Comparison of ENCODE assay signal across 8 cellular contexts in the genomic region with DNA sequence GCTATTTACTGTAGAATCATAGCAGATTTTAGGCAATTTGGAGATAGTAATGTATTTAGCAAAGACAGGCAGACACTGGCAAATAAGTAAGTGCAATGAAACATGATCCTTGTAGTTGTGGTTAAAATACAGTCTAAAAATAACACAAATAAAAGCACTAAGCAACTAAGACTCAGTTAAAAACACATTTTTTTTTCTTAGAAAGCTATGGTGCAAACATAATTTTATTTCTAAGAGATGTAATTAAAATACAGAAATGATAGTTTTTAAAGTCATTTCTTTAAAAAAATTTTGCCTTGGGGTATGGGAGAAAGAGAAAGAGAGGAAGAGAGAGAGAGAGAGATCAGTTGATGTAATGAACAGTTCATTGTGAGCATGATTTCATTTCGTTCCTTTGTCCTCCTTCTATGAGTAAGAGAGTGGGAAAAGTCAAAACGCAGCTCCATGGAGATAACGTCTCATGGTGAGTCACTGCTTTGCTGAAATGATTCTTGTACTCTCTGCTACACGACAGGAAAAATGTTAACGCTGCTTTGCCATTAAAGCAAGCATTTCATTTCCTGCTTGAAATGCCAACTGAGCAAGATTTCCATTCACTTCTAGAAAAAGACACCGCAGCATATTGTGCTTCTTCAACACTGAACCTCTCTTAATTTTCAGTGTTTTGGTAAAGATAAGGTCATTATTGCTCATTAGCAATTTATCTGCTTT.
DNase-seq lines count a peak whose midpoint lies in the region; ATAC-seq, FAIRE-seq and TF ChIP-seq lines count a peak whose summit lies in the region.

No MANE protein-coding gene starts in this region.

- FAIRE-seq in K562 (lab: Jason Lieb, UNC) (peak; percentile 23), keratinocyte (lab: Jason Lieb, UNC) (peak; percentile 99)

- CTCF ChIA-PET in K562 (lab: Yijun Ruan, JAX; ENCODE audit: low intra/inter-chr PET ratio) = no interaction called here

- WGBS in K562 (ENCODE audit: insufficient coverage, low coverage, missing lambda C conversion rate) = 0% methylated on average over 6 of the region's 6 CpGs
- 2 to 5% (median 3%) methylated on average over 6 of the region's 6 CpGs for WGBS in spleen, 5 donors
- WGBS in thyroid gland, 2 donors = 15 to 28% methylated on average over 6 of the region's 6 CpGs

- POLR2A ChIA-PET in K562 (lab: Yijun Ruan, JAX) = no interaction called here

- H3K27ac ChIP-seq in K562 (ENCODE audit: extremely low read depth, low read depth, low read length) (peak overlapping the region; percentile 12; the same call in 1 of the 3 replicates), keratinocyte (ENCODE audit: control insufficient read depth, insufficient read depth, low read length) (peak overlapping the region; percentile 87), spleen (peak overlapping the region in 6 of 8 donors; percentile 1 to 70 (median 44)), thyroid gland (no peak overlapping the region)

- H3K36me3 ChIP-seq in K562 (ENCODE audit: control insufficient read depth, insufficient read depth, low read length) (no peaks in the 10 kb centered on the region), keratinocyte (ENCODE audit: control insufficient read depth in 2 of 2, extremely low read depth in 1 of 2, insufficient read depth in 2 of 2, low read length in 2 of 2) (no peaks in the 10 kb centered on the region), spleen (peaks cover 0 to 59% (median 19%) of the 10 kb centered on the region in 6 donors), thyroid gland (no peaks in the 10 kb centered on the region)

- H3K79me2 ChIP-seq in K562 (ENCODE audit: control insufficient read depth, insufficient read depth, low read length) = no peaks in the 10 kb centered on the region
- H3K79me2 ChIP-seq in keratinocyte (ENCODE audit: control insufficient read depth, insufficient read depth, low read length) = no peaks in the 10 kb centered on the region

- TF ChIP-seq EP300 in K562 (IDR thresholded peaks at IDR 0.05; ENCODE audit: low read length) = no peak

- no peak for TF ChIP-seq RAD21 in K562 (CRISPR knock-in tag; conservative IDR thresholded peaks at IDR 0.05 in 1 of 2, IDR thresholded peaks at IDR 0.05 in 1 of 2)

- H3K9me1 ChIP-seq in K562 (ENCODE audit: control insufficient read depth, insufficient read depth, low read length) (no peaks in the 10 kb centered on the region), keratinocyte (ENCODE audit: control insufficient read depth, extremely low read depth, insufficient read depth, low read length) (no peaks in the 10 kb centered on the region)

- H3K9me3 ChIP-seq in K562 (replicated peaks; ENCODE audit: control insufficient read depth, insufficient read depth, low read depth, low read length) = no peaks in the 10 kb centered on the region
- H3K9me3 ChIP-seq in keratinocyte (ENCODE audit: control insufficient read depth, low read depth, low read length) = no peaks in the 10 kb centered on the region
- H3K9me3 ChIP-seq in spleen = no peaks in the 10 kb centered on the region
- no peaks in the 10 kb centered on the region for H3K9me3 ChIP-seq in thyroid gland

- H3K4me2 ChIP-seq in K562 (ENCODE audit: insufficient read depth, low read length) = no peak overlapping the region
- peak overlapping the region; percentile 77 for H3K4me2 ChIP-seq in keratinocyte (ENCODE audit: control insufficient read depth, extremely low read depth, insufficient read depth, low read depth, low read length)

- no peaks in the 10 kb centered on the region for H3K27me3 ChIP-seq in K562 (ENCODE audit: control insufficient read depth in 2 of 2, insufficient read depth in 2 of 2, low read length in 2 of 2)
- H3K27me3 ChIP-seq in keratinocyte (ENCODE audit: control insufficient read depth, extremely low read depth, insufficient read depth, low read length) = no peaks in the 10 kb centered on the region
- no peaks in the 10 kb centered on the region for H3K27me3 ChIP-seq in spleen (replicated peaks in 1 of 7)
- no peaks in the 10 kb centered on the region for H3K27me3 ChIP-seq in thyroid gland

- no peaks in the 10 kb centered on the region for H4K20me1 ChIP-seq in K562 (replicated peaks; ENCODE audit: control insufficient read depth, insufficient read depth, low read length)
- no peaks in the 10 kb centered on the region for H4K20me1 ChIP-seq in keratinocyte (ENCODE audit: control insufficient read depth, extremely low read depth, insufficient read depth, low read length)

- TF ChIP-seq CTCF in K562 (IDR thresholded peaks at IDR 0.05 in 2 of 3, conservative IDR thresholded peaks at IDR 0.05 in 1 of 3; ENCODE audit: insufficient read depth in 2 of 3, low read depth in 1 of 3, low read length in 3 of 3) (no peak), keratinocyte (optimal IDR thresholded peaks at IDR 0.05 in 1 of 3, IDR thresholded peaks at IDR 0.05 in 1 of 3, conservative IDR thresholded peaks at IDR 0.05 in 1 of 3; ENCODE audit: extremely low read depth in 1 of 3, insufficient read depth in 2 of 3, low read length in 3 of 3) (no peak), spleen (IDR thresholded peaks at IDR 0.05 in 8 of 11, conservative IDR thresholded peaks at IDR 0.05 in 3 of 11) (no peak), thyroid gland (IDR thresholded peaks at IDR 0.05) (no peak)

- DNase-seq in Right ventricle myocardium inferior (ENCODE audit: missing footprints) = no peak
- DNase-seq in cardiac septum (ENCODE audit: low spot score) = no peak
- DNase-seq in HK-2 (ENCODE audit: unreplicated experiment) = peak; percentile 44
- peak in 2 of 4 experiments; percentile 17 to 46 for DNase-seq in K562 (ENCODE audit: extremely low read depth in 1 of 4, low spot score in 3 of 4)
- DNase-seq in keratinocyte (ENCODE audit: low read depth, low spot score) = peak; percentile 63
- DNase-seq in spleen = no peak
- DNase-seq in thyroid gland = no peak

- no peak for TF ChIP-seq POLR2A in K562 (conservative IDR thresholded peaks at IDR 0.05)
- TF ChIP-seq POLR2A in spleen (IDR thresholded peaks at IDR 0.05) = no peak
- TF ChIP-seq POLR2A in thyroid gland (IDR thresholded peaks at IDR 0.05) = no peak

- ATAC-seq in Right ventricle myocardium inferior = peak; percentile 90
- ATAC-seq in K562 = peak; percentile 69

- H3K4me3 ChIP-seq in K562 (no peak overlapping the region), keratinocyte (ENCODE audit: control insufficient read depth in 2 of 3, extremely low read depth in 1 of 3, insufficient read depth in 2 of 3, low read depth in 1 of 3, low read length in 3 of 3) (peak overlapping the region in 1 of 3 experiments; percentile 30), spleen (no peak overlapping the region), thyroid gland (replicated peaks in 1 of 3) (no peak overlapping the region)

- in situ Hi-C loops in K562 (cut with MboI) = no loop called here

- H3K4me1 ChIP-seq in K562 (replicated peaks in 1 of 2; ENCODE audit: control insufficient read depth in 2 of 2, insufficient read depth in 2 of 2, low read length in 2 of 2) (no peaks in the 10 kb centered on the region), keratinocyte (ENCODE audit: control insufficient read depth, extremely low read depth, insufficient read depth, low read length) (peaks cover 15% of the 10 kb centered on the region), spleen (peaks cover 3 to 66% (median 27%) of the 10 kb centered on the region in 6 donors), thyroid gland (peaks cover 0 to 5% of the 10 kb centered on the region in 2 donors)

- dilution Hi-C loops in keratinocyte (cut with MboI; ENCODE audit: extremely low pct_ligation_motif_present, low sequenced_read_pairs) = no loop called here

- intact Hi-C loops in Right ventricle myocardium inferior (cut with DNase I) = no loop called here
- intact Hi-C loops in cardiac septum (cut with DNase I) = loop anchor here (5.0 kb wide), 1 partner anchor 61 kb away; the partner anchor contains the start of gene PGAP1
- intact Hi-C loops in K562 (cut with micrococcal nuclease) = no loop called here
- intact Hi-C loops in spleen (cut with DNase I; ENCODE audit: low total_unique reads) = no loop called here
- intact Hi-C loops in thyroid gland (cut with DNase I) = no loop called here

- H3K9ac ChIP-seq in K562 (ENCODE audit: insufficient read depth in 1 of 2, low read depth in 2 of 2, low read length in 2 of 2) (no peak overlapping the region), keratinocyte (ENCODE audit: control insufficient read depth, extremely low read depth, insufficient read depth, low read length) (peak overlapping the region; percentile 59)

- no peak overlapping the region for H2AFZ ChIP-seq in K562 (ENCODE audit: low read depth, low read length)
- peak overlapping the region; percentile 87 for H2AFZ ChIP-seq in keratinocyte (ENCODE audit: control insufficient read depth, low read length)

- BruUV-seq in K562 (replicated peaks; lab: Mats Ljungman, UMichigan) = no TSS peak

TF ChIP-seq in PFSK-1, 5 proteins besides CTCF, POLR2A, EP300 and RAD21 (continues in another document):
- peak; percentile 39; the same call in 1 of the 2 replicates for TF ChIP-seq TAF1 (IDR thresholded peaks at IDR 0.05; ENCODE audit: borderline replicate concordance, insufficient read depth, low read length)

TF ChIP-seq in K562, 482 proteins besides CTCF, POLR2A, EP300 and RAD21 (continues in another document):
- TF ChIP-seq DMBX1 (CRISPR knock-in tag; IDR thresholded peaks at IDR 0.05; ENCODE audit: borderline replicate concordance) (no peak), CREM (IDR thresholded peaks at IDR 0.05; ENCODE audit: low read depth) (peak; percentile 35; the same call in 1 of the 2 replicates), C11orf30 (IDR thresholded peaks at IDR 0.05; ENCODE audit: low read depth) (peak; percentile 17; the same call in 1 of the 2 replicates), SMAD4 (CRISPR knock-in tag; conservative IDR thresholded peaks at IDR 0.05) (no peak), SOX6 (IDR thresholded peaks at IDR 0.05) (peak; percentile 39; the same call in 1 of the 2 replicates), ETV1 (tag; conservative IDR thresholded peaks at IDR 0.05; ENCODE audit: low read depth) (peak; percentile 56; the same call in 1 of the 2 replicates), ATF3 (IDR thresholded peaks at IDR 0.05) (peak; percentile 81), ATF3 (CRISPR knock-in tag; conservative IDR thresholded peaks at IDR 0.05) (no peak), MEF2D (tag; conservative IDR thresholded peaks at IDR 0.05; ENCODE audit: low read depth) (peak; percentile 67; the same call in 1 of the 2 replicates), ARID1B (IDR thresholded peaks at IDR 0.05) (peak; percentile 58), PURB (CRISPR knock-in tag; IDR thresholded peaks at IDR 0.05; ENCODE audit: low read depth) (no peak), DPF2 (IDR thresholded peaks at IDR 0.05) (peak; percentile 53; the same call in 1 of the 2 replicates), SMARCA4 (IDR thresholded peaks at IDR 0.05) (peak; percentile 55)

Comparison
In these comparisons a context has a peak if more than half of its experiments do, and no peak if none do; other contexts are left out.
1. DNase-seq: peak in HK-2 (single experiment) and keratinocyte (single experiment); none in Right ventricle myocardium inferior (single experiment), cardiac septum (single experiment), spleen (single experiment) and thyroid gland (0 of 2).
2. H3K27ac ChIP-seq: peak in K562 (single experiment), keratinocyte (single experiment) and spleen (6 of 8); none in thyroid gland (0 of 3).